1 cellular context compared by ENCODE assay signal in the genomic region with DNA sequence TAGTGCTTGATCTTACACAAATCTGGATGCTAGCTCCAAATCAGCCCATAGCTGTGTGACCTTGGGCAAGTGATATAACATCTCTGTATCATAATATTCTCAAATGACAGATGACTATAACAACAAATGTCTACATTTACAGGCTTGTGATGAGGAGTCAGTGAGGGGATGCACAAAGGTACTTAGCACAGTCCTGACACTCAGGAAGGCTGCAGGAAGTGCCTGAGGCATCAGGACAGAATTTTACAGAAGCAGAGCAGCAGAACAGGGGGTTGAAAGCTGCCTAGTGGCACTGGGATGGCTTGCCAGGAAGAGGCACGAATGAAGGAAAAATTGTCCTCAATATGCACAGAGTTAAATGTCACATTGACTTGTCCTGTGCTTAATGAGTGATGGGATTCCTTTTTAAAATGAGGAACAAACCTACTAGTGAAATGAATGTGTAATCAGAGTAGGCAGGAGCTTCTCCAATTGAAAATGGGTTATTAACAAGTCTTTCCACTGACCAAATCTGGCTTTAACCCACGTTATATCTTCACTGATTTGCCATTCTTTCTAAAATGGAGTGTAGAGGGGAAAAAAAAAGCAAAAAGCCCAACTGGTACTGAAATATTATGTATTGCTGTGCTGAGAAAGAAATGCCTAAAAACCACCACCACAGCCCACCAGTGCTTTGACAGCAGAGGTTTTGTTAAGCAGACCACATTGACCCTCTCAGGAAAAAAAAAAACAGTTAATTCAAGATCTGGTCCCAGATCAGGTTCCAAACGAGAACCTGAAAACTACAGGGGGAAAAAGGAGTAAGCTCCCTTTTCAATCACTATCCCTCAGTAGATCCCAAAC.
TF ChIP-seq lines count a peak whose summit lies in the region.

No MANE protein-coding gene starts in this region.

TF ChIP-seq in GM12878, 131 proteins besides CTCF, POLR2A, EP300 and RAD21 (continued from another document):
- TF ChIP-seq, protein P1, sequence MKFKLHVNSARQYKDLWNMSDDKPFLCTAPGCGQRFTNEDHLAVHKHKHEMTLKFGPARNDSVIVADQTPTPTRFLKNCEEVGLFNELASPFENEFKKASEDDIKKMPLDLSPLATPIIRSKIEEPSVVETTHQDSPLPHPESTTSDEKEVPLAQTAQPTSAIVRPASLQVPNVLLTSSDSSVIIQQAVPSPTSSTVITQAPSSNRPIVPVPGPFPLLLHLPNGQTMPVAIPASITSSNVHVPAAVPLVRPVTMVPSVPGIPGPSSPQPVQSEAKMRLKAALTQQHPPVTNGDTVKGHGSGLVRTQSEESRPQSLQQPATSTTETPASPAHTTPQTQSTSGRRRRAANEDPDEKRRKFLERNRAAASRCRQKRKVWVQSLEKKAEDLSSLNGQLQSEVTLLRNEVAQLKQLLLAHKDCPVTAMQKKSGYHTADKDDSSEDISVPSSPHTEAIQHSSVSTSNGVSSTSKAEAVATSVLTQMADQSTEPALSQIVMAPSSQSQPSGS (IDR thresholded peaks at IDR 0.05; ENCODE audit: low read length): peak; percentile 7; the same call in 1 of the 2 replicates
- TF ChIP-seq, protein P2, sequence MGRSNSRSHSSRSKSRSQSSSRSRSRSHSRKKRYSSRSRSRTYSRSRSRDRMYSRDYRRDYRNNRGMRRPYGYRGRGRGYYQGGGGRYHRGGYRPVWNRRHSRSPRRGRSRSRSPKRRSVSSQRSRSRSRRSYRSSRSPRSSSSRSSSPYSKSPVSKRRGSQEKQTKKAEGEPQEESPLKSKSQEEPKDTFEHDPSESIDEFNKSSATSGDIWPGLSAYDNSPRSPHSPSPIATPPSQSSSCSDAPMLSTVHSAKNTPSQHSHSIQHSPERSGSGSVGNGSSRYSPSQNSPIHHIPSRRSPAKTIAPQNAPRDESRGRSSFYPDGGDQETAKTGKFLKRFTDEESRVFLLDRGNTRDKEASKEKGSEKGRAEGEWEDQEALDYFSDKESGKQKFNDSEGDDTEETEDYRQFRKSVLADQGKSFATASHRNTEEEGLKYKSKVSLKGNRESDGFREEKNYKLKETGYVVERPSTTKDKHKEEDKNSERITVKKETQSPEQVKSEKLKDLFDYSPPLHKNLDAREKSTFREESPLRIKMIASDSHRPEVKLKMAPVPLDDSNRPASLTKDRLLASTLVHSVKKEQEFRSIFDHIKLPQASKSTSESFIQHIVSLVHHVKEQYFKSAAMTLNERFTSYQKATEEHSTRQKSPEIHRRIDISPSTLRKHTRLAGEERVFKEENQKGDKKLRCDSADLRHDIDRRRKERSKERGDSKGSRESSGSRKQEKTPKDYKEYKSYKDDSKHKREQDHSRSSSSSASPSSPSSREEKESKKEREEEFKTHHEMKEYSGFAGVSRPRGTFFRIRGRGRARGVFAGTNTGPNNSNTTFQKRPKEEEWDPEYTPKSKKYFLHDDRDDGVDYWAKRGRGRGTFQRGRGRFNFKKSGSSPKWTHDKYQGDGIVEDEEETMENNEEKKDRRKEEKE (IDR thresholded peaks at IDR 0.05): no peak
- TF ChIP-seq PML (IDR thresholded peaks at IDR 0.05; ENCODE audit: low read length) (0 out of 2 replicates have a peak, but pooled peaks have one; percentile 29), SMAD1 (IDR thresholded peaks at IDR 0.05; ENCODE audit: low read depth, partially characterized antibody) (peak; percentile 25), RUNX3 (IDR thresholded peaks at IDR 0.05; ENCODE audit: low read length) (peak; percentile 46), NBN (IDR thresholded peaks at IDR 0.05) (peak; percentile 41; the same call in 1 of the 2 replicates), JUNB (IDR thresholded peaks at IDR 0.05) (peak; percentile 68), ATF7 (IDR thresholded peaks at IDR 0.05; ENCODE audit: low read depth) (peak; percentile 30; the same call in 1 of the 2 replicates), CBX3 (IDR thresholded peaks at IDR 0.05; ENCODE audit: borderline replicate concordance, low read depth) (no peak), ESRRA (IDR thresholded peaks at IDR 0.05; ENCODE audit: low read length) (no peak), BMI1 (IDR thresholded peaks at IDR 0.05; ENCODE audit: borderline replicate concordance) (no peak; the same call in 1 of the 2 replicates), MTA2 (IDR thresholded peaks at IDR 0.05; ENCODE audit: low read depth) (peak; percentile 78), ZNF384 (IDR thresholded peaks at IDR 0.05; ENCODE audit: borderline replicate concordance, low read depth, low read length) (peak; percentile 37; the same call in 1 of the 2 replicates), NR2C2 (IDR thresholded peaks at IDR 0.05; ENCODE audit: borderline replicate concordance, control insufficient read depth, insufficient read length, low read depth) (no peak), KDM1A (IDR thresholded peaks at IDR 0.05; ENCODE audit: borderline replicate concordance) (no peak), IRF4 (IDR thresholded peaks at IDR 0.05; ENCODE audit: low read depth, low read length) (peak; percentile 69; the same call in 1 of the 2 replicates), MTA3 (IDR thresholded peaks at IDR 0.05; ENCODE audit: borderline replicate concordance, low read length) (0 out of 2 replicates have a peak, but pooled peaks have one; percentile 38), ZBED1 (IDR thresholded peaks at IDR 0.05; ENCODE audit: borderline replicate concordance) (no peak), IKZF2 (IDR thresholded peaks at IDR 0.05) (peak; percentile 61 to 79; a peak in 3 of 4 replicates), IKZF1 (conservative IDR thresholded peaks at IDR 0.05) (0 out of 2 replicates have a peak, but pooled peaks have one; percentile 44)
- TF ChIP-seq, protein P3, sequence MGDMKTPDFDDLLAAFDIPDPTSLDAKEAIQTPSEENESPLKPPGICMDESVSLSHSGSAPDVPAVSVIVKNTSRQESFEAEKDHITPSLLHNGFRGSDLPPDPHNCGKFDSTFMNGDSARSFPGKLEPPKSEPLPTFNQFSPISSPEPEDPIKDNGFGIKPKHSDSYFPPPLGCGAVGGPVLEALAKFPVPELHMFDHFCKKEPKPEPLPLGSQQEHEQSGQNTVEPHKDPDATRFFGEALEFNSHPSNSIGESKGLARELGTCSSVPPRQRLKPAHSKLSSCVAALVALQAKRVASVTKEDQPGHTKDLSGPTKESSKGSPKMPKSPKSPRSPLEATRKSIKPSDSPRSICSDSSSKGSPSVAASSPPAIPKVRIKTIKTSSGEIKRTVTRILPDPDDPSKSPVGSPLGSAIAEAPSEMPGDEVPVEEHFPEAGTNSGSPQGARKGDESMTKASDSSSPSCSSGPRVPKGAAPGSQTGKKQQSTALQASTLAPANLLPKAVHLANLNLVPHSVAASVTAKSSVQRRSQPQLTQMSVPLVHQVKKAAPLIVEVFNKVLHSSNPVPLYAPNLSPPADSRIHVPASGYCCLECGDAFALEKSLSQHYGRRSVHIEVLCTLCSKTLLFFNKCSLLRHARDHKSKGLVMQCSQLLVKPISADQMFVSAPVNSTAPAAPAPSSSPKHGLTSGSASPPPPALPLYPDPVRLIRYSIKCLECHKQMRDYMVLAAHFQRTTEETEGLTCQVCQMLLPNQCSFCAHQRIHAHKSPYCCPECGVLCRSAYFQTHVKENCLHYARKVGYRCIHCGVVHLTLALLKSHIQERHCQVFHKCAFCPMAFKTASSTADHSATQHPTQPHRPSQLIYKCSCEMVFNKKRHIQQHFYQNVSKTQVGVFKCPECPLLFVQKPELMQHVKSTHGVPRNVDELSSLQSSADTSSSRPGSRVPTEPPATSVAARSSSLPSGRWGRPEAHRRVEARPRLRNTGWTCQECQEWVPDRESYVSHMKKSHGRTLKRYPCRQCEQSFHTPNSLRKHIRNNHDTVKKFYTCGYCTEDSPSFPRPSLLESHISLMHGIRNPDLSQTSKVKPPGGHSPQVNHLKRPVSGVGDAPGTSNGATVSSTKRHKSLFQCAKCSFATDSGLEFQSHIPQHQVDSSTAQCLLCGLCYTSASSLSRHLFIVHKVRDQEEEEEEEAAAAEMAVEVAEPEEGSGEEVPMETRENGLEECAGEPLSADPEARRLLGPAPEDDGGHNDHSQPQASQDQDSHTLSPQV (IDR thresholded peaks at IDR 0.05): no peak
- TF ChIP-seq, protein P4, sequence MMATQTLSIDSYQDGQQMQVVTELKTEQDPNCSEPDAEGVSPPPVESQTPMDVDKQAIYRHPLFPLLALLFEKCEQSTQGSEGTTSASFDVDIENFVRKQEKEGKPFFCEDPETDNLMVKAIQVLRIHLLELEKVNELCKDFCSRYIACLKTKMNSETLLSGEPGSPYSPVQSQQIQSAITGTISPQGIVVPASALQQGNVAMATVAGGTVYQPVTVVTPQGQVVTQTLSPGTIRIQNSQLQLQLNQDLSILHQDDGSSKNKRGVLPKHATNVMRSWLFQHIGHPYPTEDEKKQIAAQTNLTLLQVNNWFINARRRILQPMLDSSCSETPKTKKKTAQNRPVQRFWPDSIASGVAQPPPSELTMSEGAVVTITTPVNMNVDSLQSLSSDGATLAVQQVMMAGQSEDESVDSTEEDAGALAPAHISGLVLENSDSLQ (IDR thresholded peaks at IDR 0.05): peak; percentile 44; the same call in 1 of the 2 replicates
- TF ChIP-seq, protein P5, sequence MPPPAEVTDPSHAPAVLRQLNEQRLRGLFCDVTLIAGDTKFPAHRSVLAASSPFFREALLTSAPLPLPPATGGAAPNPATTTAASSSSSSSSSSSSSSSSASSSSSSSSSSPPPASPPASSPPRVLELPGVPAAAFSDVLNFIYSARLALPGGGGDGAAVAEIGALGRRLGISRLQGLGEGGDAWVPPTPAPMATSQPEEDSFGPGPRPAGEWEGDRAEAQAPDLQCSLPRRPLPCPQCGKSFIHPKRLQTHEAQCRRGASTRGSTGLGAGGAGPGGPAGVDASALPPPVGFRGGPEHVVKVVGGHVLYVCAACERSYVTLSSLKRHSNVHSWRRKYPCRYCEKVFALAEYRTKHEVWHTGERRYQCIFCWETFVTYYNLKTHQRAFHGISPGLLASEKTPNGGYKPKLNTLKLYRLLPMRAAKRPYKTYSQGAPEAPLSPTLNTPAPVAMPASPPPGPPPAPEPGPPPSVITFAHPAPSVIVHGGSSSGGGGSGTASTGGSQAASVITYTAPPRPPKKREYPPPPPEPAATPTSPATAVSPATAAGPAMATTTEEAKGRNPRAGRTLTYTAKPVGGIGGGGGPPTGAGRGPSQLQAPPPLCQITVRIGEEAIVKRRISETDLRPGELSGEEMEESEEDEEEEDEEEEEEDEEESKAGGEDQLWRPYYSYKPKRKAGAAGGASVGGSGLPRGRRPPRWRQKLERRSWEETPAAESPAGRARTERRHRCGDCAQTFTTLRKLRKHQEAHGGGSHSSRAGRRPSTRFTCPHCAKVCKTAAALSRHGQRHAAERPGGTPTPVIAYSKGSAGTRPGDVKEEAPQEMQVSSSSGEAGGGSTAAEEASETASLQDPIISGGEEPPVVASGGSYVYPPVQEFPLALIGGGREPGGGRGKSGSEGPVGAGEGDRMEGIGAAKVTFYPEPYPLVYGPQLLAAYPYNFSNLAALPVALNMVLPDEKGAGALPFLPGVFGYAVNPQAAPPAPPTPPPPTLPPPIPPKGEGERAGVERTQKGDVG (CRISPR knock-in tag; IDR thresholded peaks at IDR 0.05): no peak
